18 cellular contexts compared by ENCODE assay signal in genomic region chr12:103814436-103814835, GRCh38. TPM values are rescaled to one million over a fixed set of nuclear protein-coding genes. Genes with fewer than 3 reads are reported as not detected.
DNase-seq lines count a peak whose midpoint lies in the region; ATAC-seq, FAIRE-seq and TF ChIP-seq lines count a peak whose summit lies in the region.
"Had no signal": no experiment of that assay in that cellular context is flagged by ENCODE, and none has a peak within 500 bp of the region (broad histone marks: within the 10 kb centered on the region; RNA-seq: fewer than 3 reads in every experiment).

No MANE protein-coding gene starts in this region.

- no peak overlapping the region for H3K4me2 ChIP-seq in A549

- no peak for FAIRE-seq in A549 (lab: Jason Lieb, UNC)
- FAIRE-seq: D721Med had no signal

- ATAC-seq in A549 (no peak), SK-N-SH treated with all-trans-retinoic acid at 6 μM for 48 hours (peak; percentile 70), HG03139 (IDR thresholded peaks at IDR 0.05; ENCODE audit: unreplicated experiment) (no peak)

- no peak for TF ChIP-seq EP300 in A549 (IDR thresholded peaks at IDR 0.05)

- no peak overlapping the region for H3K4me3 Mint-ChIP-seq in mesothelial cell of epicardium
- H3K4me3 Mint-ChIP-seq: CD4-positive, alpha-beta memory T cell; H9; T-helper 2 cell treated with Interferon-gamma antibody and Interleukin-4, amounts not matched to agents 5 μg/mL and 100 μg/mL, for 36 hours had no signal

- CTCF ChIA-PET in A549 (lab: Yijun Ruan, JAX), result interaction anchor here (1.2 kb wide), 1 partner anchor 188 kb away, joined by 3 read pairs; no protein-coding TSS in a partner anchor

- H3K9me3 ChIP-seq in A549, result no peaks in the 10 kb centered on the region
- H3K9me3 ChIP-seq: BE2C, MG63, Peyer's patch had no signal

- H3K4me3 ChIP-seq in A549, result no peak overlapping the region
- H3K4me3 ChIP-seq: MG63, Peyer's patch had no signal

- no peak overlapping the region for H3K27ac ChIP-seq in A549
- H3K27ac ChIP-seq: Peyer's patch had no signal

- H3K36me3 Mint-ChIP-seq in mesothelial cell of epicardium, result peaks cover 5% of the 10 kb centered on the region

- H3K27me3 Mint-ChIP-seq in mesothelial cell of epicardium (ENCODE audit: low read depth), result no peaks in the 10 kb centered on the region
- H3K27me3 Mint-ChIP-seq: CD4-positive, alpha-beta memory T cell had no signal

- POLR2A ChIA-PET in A549 (lab: Yijun Ruan, JAX), result no interaction called here

- H3K27ac Mint-ChIP-seq in mesothelial cell of epicardium, result no peak overlapping the region
- H3K27ac Mint-ChIP-seq: CD4-positive, alpha-beta memory T cell; H9; T-helper 2 cell treated with Interferon-gamma antibody and Interleukin-4, amounts not matched to agents 5 μg/mL and 100 μg/mL, for 36 hours had no signal

- no peak for DNase-seq in A549 (ENCODE audit: low read depth in 1 of 2, low spot score in 1 of 2)
- DNase-seq in EH (ENCODE audit: low read depth), result peak; percentile 21
- DNase-seq in kidney glomerular epithelial cell (lab: John Stamatoyannopoulos, UW), result peak; percentile 25
- DNase-seq in T1000 (lab: John Stamatoyannopoulos, UW), result no peak
- DNase-seq in T-helper 1 cell, result no peak
- no peak for DNase-seq in mesothelial cell of epicardium (ENCODE audit: low spot score in 2 of 2, unreplicated experiment in 2 of 2)
- DNase-seq: BE2C; CD4-positive, alpha-beta memory T cell; H9; MG63; NCI-H1417; NCI-H2029 treated with DMSO at 0.1 percent for 48 hours; Peyer's patch; SHP77 treated with DMSO at 0.1 percent for 48 hours had no signal

- peaks cover 16% of the 10 kb centered on the region; the same call in 1 of the 3 replicates for H3K4me1 ChIP-seq in A549
- H3K4me1 ChIP-seq: BE2C, Peyer's patch had no signal

- TF ChIP-seq CTCF in A549 (IDR thresholded peaks at IDR 0.05) (no peak), mesothelial cell of epicardium (IDR thresholded peaks at IDR 0.05; ENCODE audit: unreplicated experiment) (no peak)

- H3K9me3 Mint-ChIP-seq in mesothelial cell of epicardium, result no peaks in the 10 kb centered on the region
- H3K9me3 Mint-ChIP-seq: CD4-positive, alpha-beta memory T cell; H9; T-helper 2 cell treated with Interferon-gamma antibody and Interleukin-4, amounts not matched to agents 5 μg/mL and 100 μg/mL, for 36 hours had no signal

- TF ChIP-seq RAD21 in A549 (conservative IDR thresholded peaks at IDR 0.05 in 1 of 2, IDR thresholded peaks at IDR 0.05 in 1 of 2), result no peak

- no peak for TF ChIP-seq POLR2A in A549 (IDR thresholded peaks at IDR 0.05; ENCODE audit: low read length)

- H3K4me1 Mint-ChIP-seq in mesothelial cell of epicardium, result peaks cover 11% of the 10 kb centered on the region
- H3K4me1 Mint-ChIP-seq: CD4-positive, alpha-beta memory T cell had no signal

- 76% methylated on average over 3 of the region's 3 CpGs for WGBS in A549 (ENCODE audit: missing lambda C conversion rate)

TF ChIP-seq in A549, 52 proteins besides CTCF, POLR2A, EP300 and RAD21:
- TF ChIP-seq SREBF2 (IDR thresholded peaks at IDR 0.05) (no peak), SMC3 (IDR thresholded peaks at IDR 0.05) (no peak), MAFK (IDR thresholded peaks at IDR 0.05; ENCODE audit: partially characterized antibody) (peak; percentile 85)

TF ChIP-seq in SK-N-SH treated with all-trans-retinoic acid at 6 μM for 48 hours, 23 proteins besides CTCF, POLR2A, EP300 and RAD21:
- peak; percentile 95 for TF ChIP-seq ISL1 (CRISPR knock-in tag; IDR thresholded peaks at IDR 0.05)
- no peak for TF ChIP-seq RARB (CRISPR knock-in tag; IDR thresholded peaks at IDR 0.05)

RNA-seq across cellular contexts. Expression of gene NT5DC3, which starts 26.6 kb away (rescaled TPM):
- 5.2 and 8.8 TPM in 2 replicates for polyA plus RNA-seq in A549 (2011; rRNA removed)
- 4.1 and 5.4 TPM in 2 replicates for polyA plus RNA-seq in A549 (2012; cell fraction: cytosol; rRNA removed)
- 11.6 and 21.4 TPM in 2 replicates for polyA plus RNA-seq in A549 (2012; cell fraction: nucleus; rRNA removed)
- polyA plus RNA-seq in A549 (2017; fragmentation: RNase III; extraction: RNeasy Plus Mini Kit Qiagen cat#74134 plus additional on column Dnase treatment), result 5.6 to 6.7 TPM (median 6.3 TPM) in 3 replicates
- 9.8 and 13.0 TPM in 2 replicates for polyA minus RNA-seq in A549 (2011; rRNA and poly(A)+ RNA removed)
- total RNA-seq in mesothelial cell of epicardium, result 7.7 to 9.1 TPM (median 8.7 TPM) in 3 replicates

Comparison
In these comparisons a context has a peak if more than half of its experiments do, and no peak if none do; other contexts are left out.
1. DNase-seq: peak in EH (single experiment) and kidney glomerular epithelial cell (single experiment); none in A549 (0 of 2), T1000 (single experiment), T-helper 1 cell (0 of 5) and mesothelial cell of epicardium (0 of 2).